ENCODE assay signal across 21 cellular contexts in genomic region chr6:139600313-139600712, GRCh38.
DNase-seq lines count a peak whose midpoint lies in the region; ATAC-seq and TF ChIP-seq lines count a peak whose summit lies in the region.
"Had no signal": no experiment of that assay in that cellular context is flagged by ENCODE, and none has a peak within 500 bp of the region (broad histone marks: within the 10 kb centered on the region; RNA-seq: fewer than 3 reads in every experiment).

No MANE protein-coding gene starts in this region.

- POLR2A ChIA-PET in A673 (lab: Charles Lee; ENCODE audit: low non-redundant PET): no interaction called here

- H3K27ac Mint-ChIP-seq in activated naive CD4-positive, alpha-beta T cell treated with anti-CD3 and anti-CD28 coated beads, Interleukin-2, amount 10 ng/mL, durations not matched to agents 7 days and 5 days: no peak overlapping the region
- no peak overlapping the region for H3K27ac Mint-ChIP-seq in natural killer cell
- H3K27ac Mint-ChIP-seq: activated CD8-positive, alpha-beta memory T cell treated with anti-CD3 and anti-CD28 coated beads, Interleukin-2, amount 10 ng/mL, durations not matched to agents 7 days and 5 days; CD8-positive, alpha-beta T cell; mesothelial cell of epicardium; neural progenitor cell had no signal

- TF ChIP-seq CTCF in A673 (conservative IDR thresholded peaks at IDR 0.05; ENCODE audit: low read depth, low read length) (no peak), natural killer cell (IDR thresholded peaks at IDR 0.05) (no peak), thyroid gland (IDR thresholded peaks at IDR 0.05) (no peak)

- CTCF ChIA-PET in activated naive CD4-positive, alpha-beta T cell treated with anti-CD3 and anti-CD28 coated beads, Interleukin-2, amount 10 ng/mL, durations not matched to agents 7 days and 5 days (lab: Charles Lee): no interaction called here
- CTCF ChIA-PET in A673 (lab: Charles Lee): no interaction called here

- H3K27me3 Mint-ChIP-seq in activated naive CD4-positive, alpha-beta T cell treated with anti-CD3 and anti-CD28 coated beads, Interleukin-2, amount 10 ng/mL, durations not matched to agents 7 days and 5 days: no peaks in the 10 kb centered on the region
- H3K27me3 Mint-ChIP-seq in natural killer cell (ENCODE audit: low read depth in 2 of 2): peaks cover 5 to 6% of the 10 kb centered on the region in 2 donors
- H3K27me3 Mint-ChIP-seq: activated CD8-positive, alpha-beta memory T cell treated with anti-CD3 and anti-CD28 coated beads, Interleukin-2, amount 10 ng/mL, durations not matched to agents 7 days and 5 days had no signal

- H3K36me3 ChIP-seq in A673 (ENCODE audit: insufficient read depth, low read length, poor library complexity, severe bottlenecking): no peaks in the 10 kb centered on the region
- no peaks in the 10 kb centered on the region for H3K36me3 ChIP-seq in thyroid gland
- H3K36me3 ChIP-seq: neural progenitor cell, stomach had no signal

- no peak for DNase-seq in activated naive CD4-positive, alpha-beta T cell treated with anti-CD3 and anti-CD28 coated beads, Interleukin-2, amount 10 ng/mL, durations not matched to agents 7 days and 5 days
- no peak for DNase-seq in A673 (ENCODE audit: low spot score)
- DNase-seq in natural killer cell: no peak
- DNase-seq in thyroid gland: no peak
- DNase-seq: ACHN; activated CD4-positive, CD25-positive, alpha-beta regulatory T cell; CD8-positive, alpha-beta T cell; DMS79 treated with DMSO at 0.1 percent for 48 hours; GM23248; NCI-H146; NCI-H446; SHP77; stomach had no signal

- H3K9me3 ChIP-seq in A673 (ENCODE audit: low read depth, low read length, poor library complexity, severe bottlenecking) (no peaks in the 10 kb centered on the region), thyroid gland (no peaks in the 10 kb centered on the region)
- H3K9me3 ChIP-seq: stomach had no signal

- intact Hi-C loops in A673 (cut with micrococcal nuclease; ENCODE audit: unreplicated experiment) (no loop called here), natural killer cell (cut with micrococcal nuclease) (no loop called here), thyroid gland (cut with DNase I) (no loop called here)

- ATAC-seq in GM18499 (IDR thresholded peaks at IDR 0.05; ENCODE audit: insufficient read depth, unreplicated experiment): peak; percentile 2
- peak; percentile 6 for ATAC-seq in GM19372 (IDR thresholded peaks at IDR 0.05; ENCODE audit: low read depth, unreplicated experiment)
- peak; percentile 7 for ATAC-seq in HG02759 (IDR thresholded peaks at IDR 0.05; ENCODE audit: unreplicated experiment)
- peak; percentile 16 for ATAC-seq in HG03378 (IDR thresholded peaks at IDR 0.05; ENCODE audit: unreplicated experiment)
- no peak for ATAC-seq in natural killer cell
- ATAC-seq: CD8-positive, alpha-beta T cell had no signal

- TF ChIP-seq POLR2A in thyroid gland (IDR thresholded peaks at IDR 0.05): no peak

- no peaks in the 10 kb centered on the region for H3K9me3 Mint-ChIP-seq in activated naive CD4-positive, alpha-beta T cell treated with anti-CD3 and anti-CD28 coated beads, Interleukin-2, amount 10 ng/mL, durations not matched to agents 7 days and 5 days
- H3K9me3 Mint-ChIP-seq in natural killer cell: no peaks in the 10 kb centered on the region
- H3K9me3 Mint-ChIP-seq: CD8-positive, alpha-beta T cell; T-helper 1 cell treated with Interleukin-12 subunit alpha and Interleukin-12 subunit beta and Interleukin-4 antibody, amounts not matched to agents 30 μg/mL and 1 μg/mL, for 36 hours had no signal

- no peak overlapping the region for H3K27ac ChIP-seq in A673 (ENCODE audit: low read depth, low read length, poor library complexity, severe bottlenecking)
- no peak overlapping the region for H3K27ac ChIP-seq in thyroid gland
- H3K27ac ChIP-seq: GM23248, neural progenitor cell, stomach had no signal

- H3K27me3 ChIP-seq in A673 (replicated peaks; ENCODE audit: insufficient read depth, low read depth, low read length, poor library complexity): no peaks in the 10 kb centered on the region
- H3K27me3 ChIP-seq in thyroid gland: no peaks in the 10 kb centered on the region
- H3K27me3 ChIP-seq: neural progenitor cell, stomach had no signal

- no TSS peak for BruUV-seq in A673 (replicated peaks; lab: Mats Ljungman, UMichigan)

- H3K36me3 Mint-ChIP-seq in activated naive CD4-positive, alpha-beta T cell treated with anti-CD3 and anti-CD28 coated beads, Interleukin-2, amount 10 ng/mL, durations not matched to agents 7 days and 5 days: no peaks in the 10 kb centered on the region
- no peaks in the 10 kb centered on the region for H3K36me3 Mint-ChIP-seq in natural killer cell
- H3K36me3 Mint-ChIP-seq: CD8-positive, alpha-beta T cell; mesothelial cell of epicardium had no signal

- 91 to 95% methylated on average over 3 of the region's 3 CpGs for WGBS in thyroid gland, 2 donors

- H3K4me3 ChIP-seq in A673 (ENCODE audit: low read depth, low read length, poor library complexity, severe bottlenecking): no peak overlapping the region
- H3K4me3 ChIP-seq in thyroid gland (replicated peaks in 1 of 3): no peak overlapping the region
- H3K4me3 ChIP-seq: GM23248, neural progenitor cell, stomach had no signal

- H3K4me1 Mint-ChIP-seq in activated naive CD4-positive, alpha-beta T cell treated with anti-CD3 and anti-CD28 coated beads, Interleukin-2, amount 10 ng/mL, durations not matched to agents 7 days and 5 days: no peaks in the 10 kb centered on the region
- no peaks in the 10 kb centered on the region for H3K4me1 Mint-ChIP-seq in natural killer cell

- H3K4me1 ChIP-seq in A673 (ENCODE audit: insufficient read depth, low read length, poor library complexity, severe bottlenecking) (no peaks in the 10 kb centered on the region), thyroid gland (peaks cover 7 to 20% of the 10 kb centered on the region in 2 donors)

- H3K4me3 Mint-ChIP-seq in activated naive CD4-positive, alpha-beta T cell treated with anti-CD3 and anti-CD28 coated beads, Interleukin-2, amount 10 ng/mL, durations not matched to agents 7 days and 5 days: no peak overlapping the region
- no peak overlapping the region for H3K4me3 Mint-ChIP-seq in natural killer cell
- H3K4me3 Mint-ChIP-seq: activated CD8-positive, alpha-beta memory T cell treated with anti-CD3 and anti-CD28 coated beads, Interleukin-2, amount 10 ng/mL, durations not matched to agents 7 days and 5 days; CD8-positive, alpha-beta T cell; mesothelial cell of epicardium; neural progenitor cell; T-helper 1 cell treated with Interleukin-12 subunit alpha and Interleukin-12 subunit beta and Interleukin-4 antibody, amounts not matched to agents 30 μg/mL and 1 μg/mL, for 36 hours had no signal

Comparison
In these comparisons a context has a peak if more than half of its experiments do, and no peak if none do; other contexts are left out.
1. ATAC-seq: peak in GM18499 (single experiment), GM19372 (single experiment), HG02759 (single experiment) and HG03378 (single experiment); none in natural killer cell (0 of 3).